ENCODE assay signal across 9 cellular contexts in the genomic region with DNA sequence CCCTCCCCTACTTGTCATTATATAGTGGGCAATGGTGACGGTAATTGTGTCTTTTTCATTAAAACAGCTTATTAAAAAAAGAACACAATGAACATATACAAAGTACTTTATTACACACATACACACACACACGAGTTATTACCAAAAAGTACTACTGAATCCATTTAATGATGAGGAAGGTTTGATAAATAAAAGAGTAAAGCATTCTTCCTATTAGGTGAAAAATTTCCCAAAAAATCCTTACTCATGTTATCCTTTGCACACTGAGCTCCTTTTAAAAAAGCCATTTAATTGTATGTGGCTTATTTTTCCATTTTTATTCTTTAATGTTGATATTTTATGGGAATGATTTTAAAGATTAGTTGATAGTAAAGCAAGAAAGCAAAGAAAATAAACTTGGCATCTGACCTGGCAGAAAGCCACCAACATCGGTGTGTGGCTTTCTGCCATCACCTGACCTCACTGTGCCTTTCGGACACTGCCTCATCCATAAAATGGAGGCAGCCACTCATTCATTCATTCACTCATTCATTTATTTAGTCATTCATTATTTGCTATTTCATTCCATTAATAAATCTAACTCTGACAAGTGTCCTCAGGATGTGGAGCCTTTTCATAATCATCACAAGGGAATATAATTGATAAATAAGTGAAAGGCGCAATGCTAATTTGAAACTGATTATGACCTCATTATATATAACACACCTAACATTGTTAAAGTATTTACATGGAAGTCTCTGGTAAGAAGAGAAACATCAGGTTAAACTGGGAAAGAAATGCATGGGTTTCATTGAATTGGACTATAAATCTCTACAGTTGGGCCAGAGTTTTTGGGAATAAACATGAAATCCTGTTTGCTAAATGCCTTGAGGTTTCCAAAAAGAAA. TPM values are rescaled to one million over a fixed set of nuclear protein-coding genes. Genes with fewer than 3 reads are reported as not detected.
DNase-seq lines count a peak whose midpoint lies in the region; ATAC-seq, FAIRE-seq and TF ChIP-seq lines count a peak whose summit lies in the region.
"Had no signal": no experiment of that assay in that cellular context is flagged by ENCODE, and none has a peak within 500 bp of the region (broad histone marks: within the 10 kb centered on the region; RNA-seq: fewer than 3 reads in every experiment).

No MANE protein-coding gene starts in this region.

- CTCF ChIA-PET in activated CD4-positive, alpha-beta T cell treated with anti-CD3 and anti-CD28 coated beads for 36 hours (lab: Charles Lee) = interaction anchor here (0.8 kb wide), 1 partner anchor 10 kb away, joined by 4 read pairs; no protein-coding TSS in a partner anchor
- CTCF ChIA-PET in activated B cell treated with CpG ODN at 0.5 μM for 24 hours (lab: Charles Lee) = no interaction called here

- ATAC-seq in activated CD4-positive, alpha-beta T cell treated with anti-CD3 and anti-CD28 coated beads for 36 hours = no peak
- ATAC-seq in activated B cell treated with CpG ODN at 0.5 μM for 24 hours (ENCODE audit: low read depth) (no peak), HG02970 (IDR thresholded peaks at IDR 0.05; ENCODE audit: low FRiP score, unreplicated experiment) (no peak)

- intact Hi-C loops in activated CD4-positive, alpha-beta T cell treated with anti-CD3 and anti-CD28 coated beads for 36 hours (cut with DNase I, micrococcal nuclease) = loop anchor here in 1 of 2 experiments (10.0 kb wide), 1 partner anchor 326 kb away; no protein-coding TSS in a partner anchor
- intact Hi-C loops in activated B cell treated with CpG ODN at 0.5 μM for 24 hours (cut with micrococcal nuclease) (loop anchor here (2.0 kb wide), 1 partner anchor 16 kb away; no protein-coding TSS in a partner anchor), esophagus muscularis mucosa (cut with DNase I) (no loop called here)

- no peak overlapping the region for H3K27ac Mint-ChIP-seq in activated CD4-positive, alpha-beta T cell treated with anti-CD3 and anti-CD28 coated beads for 36 hours
- no peak overlapping the region for H3K27ac Mint-ChIP-seq in activated B cell treated with CpG ODN at 0.5 μM for 24 hours

- WGBS in esophagus muscularis mucosa = 58% methylated on average over 5 of the region's 5 CpGs

- TF ChIP-seq CTCF in activated B cell treated with CpG ODN at 0.5 μM for 24 hours (IDR thresholded peaks at IDR 0.05) (no peak), esophagus muscularis mucosa (IDR thresholded peaks at IDR 0.05) (no peak), Peyer's patch (IDR thresholded peaks at IDR 0.05) (no peak)

- H3K27ac ChIP-seq in esophagus muscularis mucosa (replicated peaks in 1 of 4) (no peak overlapping the region), Peyer's patch (no peak overlapping the region)
- H3K27ac ChIP-seq: transverse colon had no signal

- peaks cover 20% of the 10 kb centered on the region for H3K4me1 Mint-ChIP-seq in activated CD4-positive, alpha-beta T cell treated with anti-CD3 and anti-CD28 coated beads for 36 hours
- peaks cover 13% of the 10 kb centered on the region for H3K4me1 Mint-ChIP-seq in activated B cell treated with CpG ODN at 0.5 μM for 24 hours

- H3K9me3 ChIP-seq in esophagus muscularis mucosa (no peaks in the 10 kb centered on the region), Peyer's patch (no peaks in the 10 kb centered on the region)
- H3K9me3 ChIP-seq: transverse colon had no signal

- no peak for DNase-seq in activated CD4-positive, alpha-beta T cell treated with anti-CD3 and anti-CD28 coated beads for 36 hours
- no peak for DNase-seq in activated CD4-positive, alpha-beta T cell treated with anti-CD3 and anti-CD28 coated beads, Interleukin-2, amount 50 U/mL, for 48 hours
- DNase-seq in activated B cell treated with CpG ODN at 0.5 μM for 24 hours (no peak), esophagus muscularis mucosa (ENCODE audit: extremely low spot score) (no peak), skeletal muscle cell (ENCODE audit: low read depth) (no peak), Peyer's patch (no peak), urothelium cell line (ENCODE audit: low spot score) (no peak)
- DNase-seq: transverse colon had no signal

- H3K4me1 ChIP-seq in esophagus muscularis mucosa = peaks cover 0 to 17% (median 16%) of the 10 kb centered on the region in 4 donors
- H3K4me1 ChIP-seq in Peyer's patch = no peaks in the 10 kb centered on the region

- TF ChIP-seq EP300 in esophagus muscularis mucosa (IDR thresholded peaks at IDR 0.05) = no peak

- H3K36me3 ChIP-seq in esophagus muscularis mucosa (no peaks in the 10 kb centered on the region), Peyer's patch (no peaks in the 10 kb centered on the region)
- H3K36me3 ChIP-seq: transverse colon had no signal

- TF ChIP-seq POLR2A in esophagus muscularis mucosa (IDR thresholded peaks at IDR 0.05; ENCODE audit: low read depth) (no peak), Peyer's patch (IDR thresholded peaks at IDR 0.05) (no peak)

- peaks cover 22% of the 10 kb centered on the region for H3K27me3 Mint-ChIP-seq in activated CD4-positive, alpha-beta T cell treated with anti-CD3 and anti-CD28 coated beads for 36 hours
- peaks cover 16% of the 10 kb centered on the region for H3K27me3 Mint-ChIP-seq in activated B cell treated with CpG ODN at 0.5 μM for 24 hours

- peaks cover 2% of the 10 kb centered on the region for H3K36me3 Mint-ChIP-seq in activated CD4-positive, alpha-beta T cell treated with anti-CD3 and anti-CD28 coated beads for 36 hours (ENCODE audit: low read depth)
- no peaks in the 10 kb centered on the region for H3K36me3 Mint-ChIP-seq in activated B cell treated with CpG ODN at 0.5 μM for 24 hours (ENCODE audit: low read depth)

- H3K4me3 Mint-ChIP-seq in activated CD4-positive, alpha-beta T cell treated with anti-CD3 and anti-CD28 coated beads for 36 hours = peak overlapping the region; percentile 72
- H3K4me3 Mint-ChIP-seq in activated B cell treated with CpG ODN at 0.5 μM for 24 hours = peak overlapping the region; percentile 75

- POLR2A ChIA-PET in activated CD4-positive, alpha-beta T cell treated with anti-CD3 and anti-CD28 coated beads for 36 hours (lab: Charles Lee) = no interaction called here
- POLR2A ChIA-PET in activated B cell treated with CpG ODN at 0.5 μM for 24 hours (lab: Charles Lee) = interaction anchor here (0.7 kb wide), 1 partner anchor 87 kb away, joined by 3 read pairs; no protein-coding TSS in a partner anchor

- peaks cover 0 to 17% (median 3%) of the 10 kb centered on the region in 4 donors for H3K27me3 ChIP-seq in esophagus muscularis mucosa
- no peaks in the 10 kb centered on the region for H3K27me3 ChIP-seq in Peyer's patch

- H3K4me3 ChIP-seq in esophagus muscularis mucosa (peak overlapping the region in 3 of 4 donors; percentile 51 to 53 (median 52)), skeletal muscle cell (ENCODE audit: low read depth, low read length) (peak overlapping the region; percentile 63), Peyer's patch (no peak overlapping the region)

- no peak for FAIRE-seq in urothelium cell line (lab: Jason Lieb, UNC)

- H3K9me3 Mint-ChIP-seq in activated CD4-positive, alpha-beta T cell treated with anti-CD3 and anti-CD28 coated beads for 36 hours (ENCODE audit: low read depth) = peaks cover 6% of the 10 kb centered on the region
- H3K9me3 Mint-ChIP-seq in activated B cell treated with CpG ODN at 0.5 μM for 24 hours = peaks cover 6% of the 10 kb centered on the region

RNA-seq across cellular contexts. Expression of a gene that starts 0.7 kb away (rescaled TPM):
- total RNA-seq in activated CD4-positive, alpha-beta T cell treated with anti-CD3 and anti-CD28 coated beads for 36 hours = 10 to 100 TPM; 13.1 to 13.5 TPM
- 32.8 and 36.2 TPM in 2 replicates for total RNA-seq in activated B cell treated with CpG ODN at 0.5 μM for 24 hours
- 10 to 100 TPM; 30.7 to 52.8 (median 43.9) TPM for total RNA-seq in esophagus muscularis mucosa
- total RNA-seq in Peyer's patch = 1,000 to 10,000 TPM in 2 of 4 donors, 100 to 1,000 TPM in 2; 172 to 1,533 (median 978) TPM

Comparison
In these comparisons a context has a peak if more than half of its experiments do, and no peak if none do; other contexts are left out.
1. H3K4me3 ChIP-seq: peak in esophagus muscularis mucosa (3 of 4) and skeletal muscle cell (single experiment); none in Peyer's patch (0 of 4).